In genomic region chr12:71849109-71849851, GRCh38 we compare ENCODE assay signal across 17 cellular contexts. TPM values are rescaled to one million over a fixed set of nuclear protein-coding genes. Genes with fewer than 3 reads are reported as not detected.
DNase-seq lines count a peak whose midpoint lies in the region; ATAC-seq and TF ChIP-seq lines count a peak whose summit lies in the region.
"Had no signal": no experiment of that assay in that cellular context is flagged by ENCODE, and none has a peak within 500 bp of the region (broad histone marks: within the 10 kb centered on the region; RNA-seq: fewer than 3 reads in every experiment).

No MANE protein-coding gene starts in this region.

- no peaks in the 10 kb centered on the region for H3K27me3 Mint-ChIP-seq in activated T-cell treated with anti-CD3 and anti-CD28 coated beads, Interleukin-2, amount 50 U/mL, for 24 hours
- no peaks in the 10 kb centered on the region for H3K27me3 Mint-ChIP-seq in activated T-cell treated with anti-CD3 and anti-CD28 coated beads, Interleukin-2, amount 50 U/mL, for 72 hours (ENCODE audit: low read depth)
- H3K27me3 Mint-ChIP-seq in stimulated activated naive CD8-positive, alpha-beta T cell treated with anti-CD3 and anti-CD28 coated beads, Interleukin-15, Interleukin-2, amounts not matched to agents 100 ng/mL and 50 ng/mL, for 24 hours: no peaks in the 10 kb centered on the region
- H3K27me3 Mint-ChIP-seq: CD4-positive, alpha-beta memory T cell had no signal

- in situ Hi-C loops in brain microvascular endothelial cell (cut with HindIII; ENCODE audit: low pct_ligation_motif_present, low sequenced_read_pairs): no loop called here

- no peak for TF ChIP-seq EP300 in esophagus muscularis mucosa (IDR thresholded peaks at IDR 0.05)

- 35 to 54% (median 36%) methylated on average over 8 of the region's 8 CpGs for WGBS in psoas muscle, 3 donors
- WGBS in esophagus muscularis mucosa: 93% methylated on average over 8 of the region's 8 CpGs

- no peak for TF ChIP-seq POLR2A in esophagus muscularis mucosa (IDR thresholded peaks at IDR 0.05; ENCODE audit: low read depth)

- H3K27me3 ChIP-seq in psoas muscle (ENCODE audit: insufficient read depth in 3 of 3, low read length in 2 of 3) (no peaks in the 10 kb centered on the region), esophagus muscularis mucosa (no peaks in the 10 kb centered on the region), brain microvascular endothelial cell (replicated peaks) (no peaks in the 10 kb centered on the region)
- H3K27me3 ChIP-seq: BLaER1 had no signal

- ATAC-seq in activated T-cell treated with anti-CD3 and anti-CD28 coated beads, Interleukin-2, amount 50 U/mL, for 72 hours (replicated peaks in 1 of 2): no peak
- no peak for ATAC-seq in stimulated activated naive CD8-positive, alpha-beta T cell treated with anti-CD3 and anti-CD28 coated beads, Interleukin-15, Interleukin-2, amounts not matched to agents 100 U/mL and 50 U/mL, for 24 hours
- peak; percentile 91 to 97 (median 93) for ATAC-seq in psoas muscle
- ATAC-seq: A549, GM23338 had no signal

- H3K9me3 ChIP-seq in psoas muscle: no peaks in the 10 kb centered on the region
- H3K9me3 ChIP-seq in esophagus muscularis mucosa: no peaks in the 10 kb centered on the region
- H3K9me3 ChIP-seq: A549 had no signal

- DNase-seq in activated T-cell treated with anti-CD3 and anti-CD28 coated beads, Interleukin-2, amount 50 U/mL, for 24 hours: no peak
- no peak for DNase-seq in activated T-cell treated with anti-CD3 and anti-CD28 coated beads, Interleukin-2, amount 50 U/mL, for 72 hours
- DNase-seq in stimulated activated naive CD8-positive, alpha-beta T cell treated with anti-CD3 and anti-CD28 coated beads, Interleukin-15, Interleukin-2, amounts not matched to agents 100 U/mL and 50 U/mL, for 24 hours: no peak
- DNase-seq in psoas muscle (no peak), SKM-1 (lab: John Stamatoyannopoulos, UW; ENCODE audit: unreplicated experiment) (no peak), esophagus muscularis mucosa (ENCODE audit: extremely low spot score) (no peak), brain microvascular endothelial cell (no peak)
- DNase-seq: CD4-positive, alpha-beta memory T cell; DMS79 treated with DMSO at 0.1 percent for 48 hours; GF-D8; HCEC 1CT had no signal

- peak overlapping the region; percentile 26 for H3K4me3 ChIP-seq in psoas muscle
- no peak overlapping the region for H3K4me3 ChIP-seq in esophagus muscularis mucosa
- no peak overlapping the region for H3K4me3 ChIP-seq in brain microvascular endothelial cell (ENCODE audit: low read depth, low read length)
- H3K4me3 ChIP-seq: A549, BLaER1, GM23338 had no signal

- H3K27ac Mint-ChIP-seq in activated T-cell treated with anti-CD3 and anti-CD28 coated beads, Interleukin-2, amount 50 U/mL, for 24 hours: peak overlapping the region; percentile 38
- H3K27ac Mint-ChIP-seq in activated T-cell treated with anti-CD3 and anti-CD28 coated beads, Interleukin-2, amount 50 U/mL, for 72 hours: no peak overlapping the region
- peak overlapping the region; percentile 18 for H3K27ac Mint-ChIP-seq in stimulated activated naive CD8-positive, alpha-beta T cell treated with anti-CD3 and anti-CD28 coated beads, Interleukin-15, Interleukin-2, amounts not matched to agents 100 ng/mL and 50 ng/mL, for 24 hours
- H3K27ac Mint-ChIP-seq: GM23338 had no signal

- intact Hi-C loops in psoas muscle (cut with DNase I): loop anchor here (10.0 kb wide), 1 partner anchor 184 kb away; the partner anchor contains the start of genes THAP2 (in 2 of the 2) and ZFC3H1 (in 2 of the 2)
- intact Hi-C loops in esophagus muscularis mucosa (cut with DNase I): no loop called here

- peak overlapping the region; percentile 88 for H3K27ac ChIP-seq in psoas muscle
- H3K27ac ChIP-seq in esophagus muscularis mucosa (replicated peaks in 1 of 4): no peak overlapping the region
- H3K27ac ChIP-seq in brain microvascular endothelial cell: no peak overlapping the region
- H3K27ac ChIP-seq: 22Rv1, A549, BLaER1 had no signal

- peaks cover 56% of the 10 kb centered on the region for H3K36me3 Mint-ChIP-seq in activated T-cell treated with anti-CD3 and anti-CD28 coated beads, Interleukin-2, amount 50 U/mL, for 24 hours (ENCODE audit: low read depth)
- peaks cover 11 to 20% of the 10 kb centered on the region in 2 donors for H3K36me3 Mint-ChIP-seq in activated T-cell treated with anti-CD3 and anti-CD28 coated beads, Interleukin-2, amount 50 U/mL, for 72 hours (ENCODE audit: insufficient read depth in 2 of 2)
- H3K36me3 Mint-ChIP-seq in stimulated activated naive CD8-positive, alpha-beta T cell treated with anti-CD3 and anti-CD28 coated beads, Interleukin-15, Interleukin-2, amounts not matched to agents 100 ng/mL and 50 ng/mL, for 24 hours (ENCODE audit: low read depth): peaks cover 51% of the 10 kb centered on the region

- TF ChIP-seq CTCF in psoas muscle (IDR thresholded peaks at IDR 0.05) (peak; percentile 40), esophagus muscularis mucosa (IDR thresholded peaks at IDR 0.05) (no peak), brain microvascular endothelial cell (IDR thresholded peaks at IDR 0.05; ENCODE audit: low read depth, low read length, missing control alignments) (no peak)

- H3K4me1 ChIP-seq in psoas muscle (peaks cover 52% of the 10 kb centered on the region), esophagus muscularis mucosa (peaks cover 33 to 59% (median 37%) of the 10 kb centered on the region in 4 donors)
- H3K4me1 ChIP-seq: BLaER1 had no signal

- H3K36me3 ChIP-seq in psoas muscle (ENCODE audit: insufficient read depth in 1 of 2, low read depth in 1 of 2) (peaks cover 0 to 4% of the 10 kb centered on the region in 2 donors), esophagus muscularis mucosa (peaks cover 0 to 3% (median 0%) of the 10 kb centered on the region in 4 donors), brain microvascular endothelial cell (replicated peaks) (no peaks in the 10 kb centered on the region)

- H3K4me3 Mint-ChIP-seq in activated T-cell treated with anti-CD3 and anti-CD28 coated beads, Interleukin-2, amount 50 U/mL, for 24 hours: no peak overlapping the region
- no peak overlapping the region for H3K4me3 Mint-ChIP-seq in activated T-cell treated with anti-CD3 and anti-CD28 coated beads, Interleukin-2, amount 50 U/mL, for 72 hours
- no peak overlapping the region for H3K4me3 Mint-ChIP-seq in stimulated activated naive CD8-positive, alpha-beta T cell treated with anti-CD3 and anti-CD28 coated beads, Interleukin-15, Interleukin-2, amounts not matched to agents 100 ng/mL and 50 ng/mL, for 24 hours
- H3K4me3 Mint-ChIP-seq: CD14-positive monocyte; CD4-positive, alpha-beta memory T cell; GM23338 had no signal

- H3K9me3 Mint-ChIP-seq in activated T-cell treated with anti-CD3 and anti-CD28 coated beads, Interleukin-2, amount 50 U/mL, for 24 hours: peaks cover 10% of the 10 kb centered on the region
- peaks cover 5 to 7% of the 10 kb centered on the region in 2 donors for H3K9me3 Mint-ChIP-seq in activated T-cell treated with anti-CD3 and anti-CD28 coated beads, Interleukin-2, amount 50 U/mL, for 72 hours
- peaks cover 9% of the 10 kb centered on the region for H3K9me3 Mint-ChIP-seq in stimulated activated naive CD8-positive, alpha-beta T cell treated with anti-CD3 and anti-CD28 coated beads, Interleukin-15, Interleukin-2, amounts not matched to agents 100 ng/mL and 50 ng/mL, for 24 hours

- peaks cover 51% of the 10 kb centered on the region for H3K4me1 Mint-ChIP-seq in activated T-cell treated with anti-CD3 and anti-CD28 coated beads, Interleukin-2, amount 50 U/mL, for 24 hours (ENCODE audit: low read depth)
- H3K4me1 Mint-ChIP-seq in activated T-cell treated with anti-CD3 and anti-CD28 coated beads, Interleukin-2, amount 50 U/mL, for 72 hours (ENCODE audit: low read depth): peaks cover 33% of the 10 kb centered on the region
- H3K4me1 Mint-ChIP-seq in stimulated activated naive CD8-positive, alpha-beta T cell treated with anti-CD3 and anti-CD28 coated beads, Interleukin-15, Interleukin-2, amounts not matched to agents 100 ng/mL and 50 ng/mL, for 24 hours (ENCODE audit: low read depth): peaks cover 31% of the 10 kb centered on the region
- H3K4me1 Mint-ChIP-seq: GM23338 had no signal

RNA-seq across cellular contexts. Expression of gene TBC1D15, which starts 9.7 kb away (rescaled TPM):
- total RNA-seq in activated T-cell treated with anti-CD3 and anti-CD28 coated beads, Interleukin-2, amount 50 U/mL, for 72 hours: 10 to 100 TPM; 78.5 to 81.2 TPM
- total RNA-seq in psoas muscle (10 to 100 TPM; 23.3 to 72.0 (median 62.0) TPM), esophagus muscularis mucosa (10 to 100 TPM; 20.8 to 41.7 (median 30.3) TPM)
- polyA plus RNA-seq in psoas muscle: 100 to 1,000 TPM in 1 of 3 donors, 10 to 100 TPM in 2; 23.5 to 108 (median 55.4) TPM

Comparison
In these comparisons a context has a peak if more than half of its experiments do, and no peak if none do; other contexts are left out.
1. ATAC-seq: peak in psoas muscle (4 of 4); none in activated T-cell treated with anti-CD3 and anti-CD28 coated beads, Interleukin-2, amount 50 U/mL, for 72 hours (0 of 2) and stimulated activated naive CD8-positive, alpha-beta T cell treated with anti-CD3 and anti-CD28 coated beads, Interleukin-15, Interleukin-2, amounts not matched to agents 100 U/mL and 50 U/mL, for 24 hours (single experiment).